Comparison of ENCODE assay signal across 26 cellular contexts in genomic region chr11:115065314-115065713, GRCh38.
"Had no signal": no experiment of that assay in that cellular context is flagged by ENCODE, and none has a peak within 500 bp of the region (broad histone marks: within the 10 kb centered on the region; RNA-seq: fewer than 3 reads in every experiment).

No MANE protein-coding gene starts in this region.

- H3K27me3 ChIP-seq: stomach, suprapubic skin, testis, thyroid gland, tibial artery, tibial nerve, transverse colon, upper lobe of left lung, upper lobe of right lung, uterus, vagina had no signal

- H3K4me3 ChIP-seq: stomach, suprapubic skin, testis, thoracic aorta, thyroid gland, tibial artery, tibial nerve, transverse colon, upper lobe of left lung, upper lobe of right lung, uterus, vagina had no signal

- H3K4me1 ChIP-seq: stomach, suprapubic skin, testis, thyroid gland, tibial artery, tibial nerve, transverse colon, upper lobe of left lung, upper lobe of right lung, uterus, vagina had no signal

- ATAC-seq: stimulated activated effector memory CD8-positive, alpha-beta T cell treated with anti-CD3 and anti-CD28 coated beads, Interleukin-12 subunit alpha, Interleukin-12 subunit beta, amount 100 ng/mL, for 72 hours; stimulated activated memory B cell treated with anti-CD40 and anti-IgM and Interleukin-4, amounts not matched to agents 10 μg/mL and 1 μg/mL and 100 μg/mL, for 72 hours; stimulated activated naive B cell treated with anti-CD40 and anti-IgM and Interleukin-4, amounts not matched to agents 10 μg/mL and 1 μg/mL and 100 μg/mL, for 72 hours; stimulated activated naive CD8-positive, alpha-beta T cell treated with anti-CD3 and anti-CD28 coated beads, Interleukin-15, amount 100 ng/mL, for 72 hours; stimulated activated naive CD8-positive, alpha-beta T cell treated with anti-CD3 and anti-CD28 coated beads, Interleukin-15, Interleukin-2, amounts not matched to agents 100 U/mL and 50 U/mL, for 24 hours; upper lobe of right lung had no signal

- H3K27ac ChIP-seq: stomach, suprapubic skin, testis, thoracic aorta, thyroid gland, tibial artery, tibial nerve, transverse colon, upper lobe of left lung, upper lobe of right lung, uterus, vagina had no signal

- H3K36me3 ChIP-seq: stomach, suprapubic skin, thoracic aorta, thyroid gland, tibial artery, tibial nerve, transverse colon, upper lobe of left lung, upper lobe of right lung, uterus, vagina had no signal

- H3K9me3 ChIP-seq: testis, thoracic aorta, thyroid gland, transverse colon, upper lobe of right lung, uterus, vagina had no signal

- DNase-seq: stimulated activated CD4-positive, alpha-beta T cell treated with anti-CD3 and anti-CD28 coated beads, Interleukin-2, amount 100 ng/mL, for 48 hours; stimulated activated CD4-positive, alpha-beta T cell treated with anti-CD3 and anti-CD28 coated beads, Interleukin-4, amount 100 ng/mL, for 1 hour; stimulated activated CD4-positive, alpha-beta T cell treated with anti-CD3 and anti-CD28 coated beads, Interleukin-4, amount 100 ng/mL, for 24 hours; stimulated activated CD4-positive, alpha-beta T cell treated with anti-CD3 and anti-CD28 coated beads, Interleukin-4, amount 100 ng/mL, for 4 hours; stimulated activated CD8-positive, alpha-beta memory T cell treated with anti-CD3 and anti-CD28 coated beads, Interleukin-4, amount 100 ng/mL, for 48 hours; stimulated activated naive B cell treated with anti-CD40 and anti-IgM and Interleukin-4, amounts not matched to agents 10 μg/mL and 1 μg/mL and 100 μg/mL, for 72 hours; stimulated activated naive CD4-positive, alpha-beta T cell; stimulated activated naive CD4-positive, alpha-beta T cell treated with Interleukin-2 at 50 U/mL for 16 hours; stimulated activated naive CD8-positive, alpha-beta T cell treated with anti-CD3 and anti-CD28 coated beads, Interleukin-15, amount 100 ng/mL, for 72 hours; stimulated activated naive CD8-positive, alpha-beta T cell treated with anti-CD3 and anti-CD28 coated beads, Interleukin-15, Interleukin-2, amounts not matched to agents 100 U/mL and 50 U/mL, for 24 hours; stomach; substantia nigra; testis; thyroid gland; tibial artery; transverse colon; trophoblast cell; upper lobe of left lung; upper lobe of right lung; uterus had no signal
